In genomic region chr4:159937595-159937994, GRCh38 we compare ENCODE assay signal across 14 cellular contexts.
DNase-seq lines count a peak whose midpoint lies in the region; ATAC-seq and TF ChIP-seq lines count a peak whose summit lies in the region.
"Had no signal": no experiment of that assay in that cellular context is flagged by ENCODE, and none has a peak within 500 bp of the region (broad histone marks: within the 10 kb centered on the region; RNA-seq: fewer than 3 reads in every experiment).

No MANE protein-coding gene starts in this region.

- H4K91ac ChIP-seq in mesenchymal stem cell (ENCODE audit: low read length): no peak overlapping the region

- no peak overlapping the region for H3K18ac ChIP-seq in mesenchymal stem cell (ENCODE audit: low read depth in 1 of 2, low read length in 2 of 2)

- ATAC-seq in GM19035 (IDR thresholded peaks at IDR 0.05; ENCODE audit: unreplicated experiment): peak; percentile 99
- ATAC-seq in HG02852 (IDR thresholded peaks at IDR 0.05; ENCODE audit: unreplicated experiment): peak; percentile 100

- H3K14ac ChIP-seq in mesenchymal stem cell (ENCODE audit: low read length in 2 of 2): no peak overlapping the region

- no peak overlapping the region for H2BK120ac ChIP-seq in mesenchymal stem cell (ENCODE audit: low read depth, low read length)

- no peak overlapping the region for H4K8ac ChIP-seq in mesenchymal stem cell (ENCODE audit: low read length)

- H3K9me3 ChIP-seq in mesenchymal stem cell (ENCODE audit: control insufficient read depth, low read length): no peaks in the 10 kb centered on the region

- H3K4me1 ChIP-seq in mesenchymal stem cell (ENCODE audit: control insufficient read depth, insufficient read depth, low read depth, low read length): no peaks in the 10 kb centered on the region

- H3K9ac ChIP-seq in mesenchymal stem cell (ENCODE audit: low read length): no peak overlapping the region

- H3K4me3 ChIP-seq in retinal pigment epithelial cell (ENCODE audit: low read length): no peak overlapping the region
- H3K4me3 ChIP-seq in mesenchymal stem cell (ENCODE audit: insufficient read depth in 1 of 2, low read depth in 1 of 2, low read length in 2 of 2): no peak overlapping the region
- H3K4me3 ChIP-seq: cardiac muscle cell had no signal

- H2BK5ac ChIP-seq in mesenchymal stem cell (ENCODE audit: low read depth, low read length, poor library complexity, severe bottlenecking): no peak overlapping the region

- H3K79me1 ChIP-seq in mesenchymal stem cell (replicated peaks; ENCODE audit: low read length, poor library complexity, severe bottlenecking): no peaks in the 10 kb centered on the region

- no peak for TF ChIP-seq CTCF in retinal pigment epithelial cell (conservative IDR thresholded peaks at IDR 0.05; ENCODE audit: low read depth, low read length)

- no peak overlapping the region for H3K4ac ChIP-seq in mesenchymal stem cell (ENCODE audit: low read depth in 1 of 2, low read length in 2 of 2)

- H2AFZ ChIP-seq in mesenchymal stem cell (ENCODE audit: low read depth, low read length): no peak overlapping the region

- no peak overlapping the region for H2BK15ac ChIP-seq in mesenchymal stem cell (ENCODE audit: low read depth, poor library complexity, severe bottlenecking)

- no peak overlapping the region for H3K4me2 ChIP-seq in mesenchymal stem cell (ENCODE audit: low read length, poor library complexity, severe bottlenecking)

- H2BK12ac ChIP-seq in mesenchymal stem cell (ENCODE audit: low read length in 2 of 2): no peak overlapping the region

- H3K23ac ChIP-seq in mesenchymal stem cell (ENCODE audit: low read length in 2 of 2): no peak overlapping the region

- DNase-seq in HS-5 (ENCODE audit: low read depth) (peak; percentile 24), retinal pigment epithelial cell (ENCODE audit: low read depth) (peak; percentile 42), GM19240 (ENCODE audit: insufficient read length, low spot score) (no peak), mesenchymal stem cell (no peak)
- no peak for DNase-seq in stimulated activated CD4-positive, alpha-beta T cell treated with anti-CD3 and anti-CD28 coated beads, Interleukin-2, amount 100 ng/mL, for 24 hours
- DNase-seq: COR-L47; immature natural killer cell; naive B cell; NCI-H1417 treated with DMSO at 0.1 percent for 48 hours; stimulated activated naive CD4-positive, alpha-beta T cell; WERI-Rb-1 had no signal

- H3K27me3 ChIP-seq in mesenchymal stem cell (ENCODE audit: control insufficient read depth in 1 of 2, insufficient read depth in 1 of 2, low read length in 2 of 2): no peaks in the 10 kb centered on the region
- H3K27me3 ChIP-seq: cardiac muscle cell had no signal

- no peak overlapping the region for H3K27ac ChIP-seq in mesenchymal stem cell (ENCODE audit: low read length, poor library complexity, severe bottlenecking)
- H3K27ac ChIP-seq: cardiac muscle cell, WERI-Rb-1 had no signal

- no peak overlapping the region for H2AK5ac ChIP-seq in mesenchymal stem cell (ENCODE audit: low read length, severe bottlenecking)

- no peaks in the 10 kb centered on the region for H3K36me3 ChIP-seq in mesenchymal stem cell (ENCODE audit: control insufficient read depth in 1 of 2, insufficient read depth in 2 of 2, low read depth in 1 of 2, low read length in 2 of 2)
- H3K36me3 ChIP-seq: cardiac muscle cell, WERI-Rb-1 had no signal

- 90% methylated on average over 1 of the region's 3 CpGs for WGBS in mesenchymal stem cell

Comparison
In these comparisons a context has a peak if more than half of its experiments do, and no peak if none do; other contexts are left out.
1. DNase-seq: peak in HS-5 (single experiment) and retinal pigment epithelial cell (single experiment); none in GM19240 (single experiment), mesenchymal stem cell (single experiment) and stimulated activated CD4-positive, alpha-beta T cell treated with anti-CD3 and anti-CD28 coated beads, Interleukin-2, amount 100 ng/mL, for 24 hours (0 of 2).